28 cellular contexts compared by ENCODE assay signal in the genomic region with DNA sequence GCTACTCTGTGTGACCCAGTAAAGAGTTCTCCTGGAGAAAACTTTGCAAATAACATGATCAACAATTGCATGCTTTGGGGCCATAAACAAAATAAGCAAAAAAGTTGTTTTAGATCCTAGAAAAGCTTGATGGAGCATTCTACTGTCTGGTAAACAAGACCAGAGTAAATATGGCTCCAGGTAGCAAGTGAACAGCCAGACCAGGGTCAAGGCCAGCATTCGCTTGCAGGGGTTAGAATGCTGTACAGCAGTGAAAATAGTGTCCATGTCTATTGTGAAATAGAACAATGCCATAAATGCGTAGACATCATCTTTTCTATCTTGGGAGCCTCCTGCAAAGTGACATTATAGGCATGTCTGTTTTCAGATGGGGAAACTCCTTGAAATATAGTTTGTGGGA.
"Had no signal": no experiment of that assay in that cellular context is flagged by ENCODE, and none has a peak within 500 bp of the region (broad histone marks: within the 10 kb centered on the region; RNA-seq: fewer than 3 reads in every experiment).

No MANE protein-coding gene starts in this region.

- H3K79me2 ChIP-seq: hepatocyte had no signal

- H2AFZ ChIP-seq: hepatocyte had no signal

- DNase-seq: colonic mucosa; cortex of kidney; dermis blood vessel endothelial cell; dorsolateral prefrontal cortex; effector CD4-positive, alpha-beta T cell; effector CD8-positive, alpha-beta T cell; effector memory CD4-positive, alpha-beta T cell; effector memory CD8-positive, alpha-beta T cell; endodermal cell; erythroblast; esophagus squamous epithelium; foreskin fibroblast; foreskin keratinocyte; foreskin melanocyte; gastrocnemius medialis; glutamatergic neuron; head of caudate nucleus; heart left ventricle; heart right ventricle had no signal

- H3K27ac ChIP-seq: colonic mucosa, coronary artery, dorsolateral prefrontal cortex, epithelial cell of prostate, esophagus muscularis mucosa, esophagus squamous epithelium, foreskin keratinocyte, gastrocnemius medialis, gastroesophageal sphincter, heart left ventricle, heart right ventricle, hepatocyte had no signal

- H3K27me3 ChIP-seq: colonic mucosa, dorsolateral prefrontal cortex, esophagus muscularis mucosa, esophagus squamous epithelium, foreskin keratinocyte, gastrocnemius medialis, gastroesophageal sphincter, heart left ventricle, heart right ventricle, hepatocyte had no signal

- H3K4me3 ChIP-seq: colonic mucosa, coronary artery, dorsolateral prefrontal cortex, esophagus muscularis mucosa, esophagus squamous epithelium, gastrocnemius medialis, gastroesophageal sphincter, heart left ventricle, heart right ventricle, hepatocyte had no signal

- H3K4me2 ChIP-seq: hepatocyte had no signal

- H3K4me1 ChIP-seq: colonic mucosa, foreskin keratinocyte, gastrocnemius medialis had no signal

- H3K9me3 ChIP-seq: colonic mucosa, esophagus muscularis mucosa, esophagus squamous epithelium, gastrocnemius medialis, gastroesophageal sphincter, heart left ventricle, heart right ventricle had no signal

- ATAC-seq: effector memory CD8-positive, alpha-beta T cell; esophagus mucosa; foreskin keratinocyte; gastrocnemius medialis; gastroesophageal sphincter; heart left ventricle; heart right ventricle had no signal

- FAIRE-seq: endometrium, endothelial cell of umbilical vein, frontal cortex had no signal

- H3K36me3 ChIP-seq: colonic mucosa, esophagus muscularis mucosa, esophagus squamous epithelium, gastrocnemius medialis, gastroesophageal sphincter, heart left ventricle, heart right ventricle had no signal
